Comparison of ENCODE assay signal across 9 cellular contexts in genomic region chr15:51758645-51759044, GRCh38. TPM values are rescaled to one million over a fixed set of nuclear protein-coding genes. Genes with fewer than 3 reads are reported as not detected.
A peak's percentile ranks its signal among the peaks of the same experiment; 100 is the strongest.
DNase-seq lines count a peak whose midpoint lies in the region; ATAC-seq and TF ChIP-seq lines count a peak whose summit lies in the region.
"Had no signal": no experiment of that assay in that cellular context is flagged by ENCODE, and none has a peak within 500 bp of the region (broad histone marks: within the 10 kb centered on the region; RNA-seq: fewer than 3 reads in every experiment).

No MANE protein-coding gene starts in this region.

- ATAC-seq in omental fat pad (ENCODE audit: low FRiP score) (peak; percentile 80), GM21367 (IDR thresholded peaks at IDR 0.05; ENCODE audit: unreplicated experiment) (no peak), HG03439 (IDR thresholded peaks at IDR 0.05; ENCODE audit: unreplicated experiment) (no peak)

- peak; percentile 73 for DNase-seq in D341Med (ENCODE audit: low spot score)
- DNase-seq in NCI-H524 treated with DMSO at 0.1 percent for 48 hours (lab: John Stamatoyannopoulos, UW): peak; percentile 81
- peak; percentile 35 for DNase-seq in fibroblast of gingiva (ENCODE audit: low read depth)
- DNase-seq in omental fat pad (ENCODE audit: low spot score): no peak
- DNase-seq in activated T-cell treated with anti-CD3 and anti-CD28 coated beads, Interleukin-2, amount 50 U/mL, for 48 hours: no peak
- no peak for DNase-seq in GM10266 (ENCODE audit: extremely low spot score)
- DNase-seq: PC-9 had no signal

- no peak for TF ChIP-seq CTCF in omental fat pad (IDR thresholded peaks at IDR 0.05)
- TF ChIP-seq CTCF in GM10266 (IDR thresholded peaks at IDR 0.05; ENCODE audit: control insufficient read depth, insufficient read depth, low read depth, missing control alignments): no peak

RNA-seq across cellular contexts. Expression of gene TMOD2, which starts 7.2 kb away (rescaled TPM):
- 10 to 100 TPM in 2 of 4 donors, 1 to 10 TPM in 2; 6.5 to 28.5 (median 12.4) TPM for total RNA-seq in omental fat pad

RNA-seq across cellular contexts. Expression of gene LYSMD2, which starts 21.2 kb away (rescaled TPM):
- 10 to 100 TPM in 3 of 4 donors, 1 to 10 TPM in 1; 8.9 to 21.5 (median 15.9) TPM for total RNA-seq in omental fat pad

Comparison
In these comparisons a context has a peak if more than half of its experiments do, and no peak if none do; other contexts are left out.
1. DNase-seq: peak in D341Med (single experiment), NCI-H524 treated with DMSO at 0.1 percent for 48 hours (single experiment) and fibroblast of gingiva (single experiment); none in omental fat pad (single experiment), activated T-cell treated with anti-CD3 and anti-CD28 coated beads, Interleukin-2, amount 50 U/mL, for 48 hours (0 of 2) and GM10266 (single experiment).